In genomic region chr3:185976977-185977678, GRCh38 we compare ENCODE assay signal across 8 cellular contexts. TPM values are rescaled to one million over a fixed set of nuclear protein-coding genes. Genes with fewer than 3 reads are reported as not detected.
DNase-seq lines count a peak whose midpoint lies in the region; ATAC-seq and TF ChIP-seq lines count a peak whose summit lies in the region.

No MANE protein-coding gene starts in this region.

- TF ChIP-seq POLR2A in sigmoid colon (IDR thresholded peaks at IDR 0.05): no peak

- DNase-seq in NCI-H1417 treated with DMSO at 0.1 percent for 48 hours (lab: John Stamatoyannopoulos, UW) (peak; percentile 0), T1000 (lab: John Stamatoyannopoulos, UW) (peak; percentile 30), amniotic stem cell (lab: John Stamatoyannopoulos, UW) (peak; percentile 47), right atrium auricular region (ENCODE audit: low spot score) (peak; percentile 81), sigmoid colon (peak; percentile 82)

- H3K36me3 ChIP-seq in right atrium auricular region: no peaks in the 10 kb centered on the region
- no peaks in the 10 kb centered on the region for H3K36me3 ChIP-seq in sigmoid colon

- H3K9me3 ChIP-seq in right atrium auricular region: no peaks in the 10 kb centered on the region
- no peaks in the 10 kb centered on the region for H3K9me3 ChIP-seq in sigmoid colon

- ATAC-seq in HG02623 (IDR thresholded peaks at IDR 0.05; ENCODE audit: unreplicated experiment) (peak; percentile 86), GM21360 (IDR thresholded peaks at IDR 0.05; ENCODE audit: unreplicated experiment) (no peak)

- no peak for TF ChIP-seq EP300 in sigmoid colon (IDR thresholded peaks at IDR 0.05)

- H3K4me1 ChIP-seq in right atrium auricular region (no peaks in the 10 kb centered on the region), sigmoid colon (no peaks in the 10 kb centered on the region)

- H3K4me3 ChIP-seq in GM12875 (ENCODE audit: low read depth, low read length): no peak overlapping the region
- no peak overlapping the region for H3K4me3 ChIP-seq in right atrium auricular region
- H3K4me3 ChIP-seq in sigmoid colon: no peak overlapping the region

- peak; percentile 85 for TF ChIP-seq CTCF in GM12875 (IDR thresholded peaks at IDR 0.05; ENCODE audit: borderline replicate concordance, insufficient read depth, low read depth, low read length)
- TF ChIP-seq CTCF in right atrium auricular region (IDR thresholded peaks at IDR 0.05): peak; percentile 78 to 88
- peak in 3 of 4 experiments; percentile 46 to 80 (median 58) for TF ChIP-seq CTCF in sigmoid colon (IDR thresholded peaks at IDR 0.05)

- intact Hi-C loops in sigmoid colon (cut with DNase I): no loop called here

- H3K27me3 ChIP-seq in right atrium auricular region: no peaks in the 10 kb centered on the region
- no peaks in the 10 kb centered on the region for H3K27me3 ChIP-seq in sigmoid colon

- H3K27ac ChIP-seq in right atrium auricular region (no peak overlapping the region), sigmoid colon (no peak overlapping the region)

- WGBS in sigmoid colon, 2 donors: 39 to 46% methylated on average over 6 of the region's 6 CpGs

RNA-seq across cellular contexts. Expression of gene TRA2B, which starts 39.3 kb away (rescaled TPM):
- 100 to 1,000 TPM; 144 to 163 TPM for total RNA-seq in right atrium auricular region
- 100 to 1,000 TPM; 113 to 159 (median 123) TPM for total RNA-seq in sigmoid colon
- polyA plus RNA-seq in sigmoid colon: 10 to 100 TPM; 62.5 to 86.7 (median 64.0) TPM

Comparison
In these comparisons a context has a peak if more than half of its experiments do, and no peak if none do; other contexts are left out.
1. DNase-seq: peak in every context shown above with its lines; median percentile 82 in sigmoid colon; 81 in right atrium auricular region; 47 in amniotic stem cell; 30 in T1000; 0 in NCI-H1417 treated with DMSO at 0.1 percent for 48 hours.